ENCODE assay signal across 1 cellular context in genomic region chr12:56104815-56105476, GRCh38.
TF ChIP-seq lines count a peak whose summit lies in the region.

No MANE protein-coding gene starts in this region.

TF ChIP-seq in IMR-90, 13 proteins besides CTCF, POLR2A, EP300 and RAD21:
- TF ChIP-seq BHLHE40 (IDR thresholded peaks at IDR 0.05; ENCODE audit: low read depth, low read length) (0 out of 2 replicates have a peak, but pooled peaks have one; percentile 11), MXI1 (IDR thresholded peaks at IDR 0.05; ENCODE audit: borderline replicate concordance, low read depth, low read length) (peak; percentile 90), NFE2L2 (IDR thresholded peaks at IDR 0.05; ENCODE audit: low read depth, low read length) (no peak)
- TF ChIP-seq, protein P1, sequence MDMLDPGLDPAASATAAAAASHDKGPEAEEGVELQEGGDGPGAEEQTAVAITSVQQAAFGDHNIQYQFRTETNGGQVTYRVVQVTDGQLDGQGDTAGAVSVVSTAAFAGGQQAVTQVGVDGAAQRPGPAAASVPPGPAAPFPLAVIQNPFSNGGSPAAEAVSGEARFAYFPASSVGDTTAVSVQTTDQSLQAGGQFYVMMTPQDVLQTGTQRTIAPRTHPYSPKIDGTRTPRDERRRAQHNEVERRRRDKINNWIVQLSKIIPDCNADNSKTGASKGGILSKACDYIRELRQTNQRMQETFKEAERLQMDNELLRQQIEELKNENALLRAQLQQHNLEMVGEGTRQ (IDR thresholded peaks at IDR 0.05; ENCODE audit: low read depth, low read length), result peak; percentile 19; the same call in 1 of the 2 replicates
